ENCODE assay signal across 17 cellular contexts in genomic region chr5:154866841-154867240, GRCh38.
"Had no signal": no experiment of that assay in that cellular context is flagged by ENCODE, and none has a peak within 500 bp of the region (broad histone marks: within the 10 kb centered on the region; RNA-seq: fewer than 3 reads in every experiment).

No MANE protein-coding gene starts in this region.

- H3K4me3 Mint-ChIP-seq: central memory CD8-positive, alpha-beta T cell; natural killer cell; stimulated activated memory B cell treated with anti-CD40 and anti-IgM and Interleukin-4, amounts not matched to agents 10 μg/mL and 1 μg/mL and 100 μg/mL, for 72 hours; T-helper 2 cell treated with Interferon-gamma antibody and Interleukin-4, amounts not matched to agents 5 μg/mL and 100 μg/mL, for 36 hours had no signal

- DNase-seq: activated CD4-positive, CD25-positive, alpha-beta regulatory T cell; activated naive CD4-positive, alpha-beta T cell; brain microvascular endothelial cell; effector memory CD4-positive, alpha-beta T cell; left lung; mesenchymal stem cell; natural killer cell; retina; stimulated activated CD4-positive, alpha-beta T cell treated with anti-CD3 and anti-CD28 coated beads, Interleukin-12 subunit alpha, Interleukin-12 subunit beta, amount 100 ng/mL, for 4 hours; SW 1271; trophoblast cell had no signal

- H3K9me3 Mint-ChIP-seq: central memory CD8-positive, alpha-beta T cell; natural killer cell; stimulated activated memory B cell treated with anti-CD40 and anti-IgM and Interleukin-4, amounts not matched to agents 10 μg/mL and 1 μg/mL and 100 μg/mL, for 72 hours; T-helper 2 cell treated with Interferon-gamma antibody and Interleukin-4, amounts not matched to agents 5 μg/mL and 100 μg/mL, for 36 hours had no signal

- H3K27ac Mint-ChIP-seq: stimulated activated memory B cell treated with anti-CD40 and anti-IgM and Interleukin-4, amounts not matched to agents 10 μg/mL and 1 μg/mL and 100 μg/mL, for 72 hours; T-helper 2 cell treated with Interferon-gamma antibody and Interleukin-4, amounts not matched to agents 5 μg/mL and 100 μg/mL, for 36 hours had no signal

- H3K4me3 ChIP-seq: gastroesophageal sphincter, hepatocyte, left lung, SJSA1 had no signal

- ATAC-seq: gastroesophageal sphincter; left lung; natural killer cell; stimulated activated memory B cell treated with anti-CD40 and anti-IgM and Interleukin-4, amounts not matched to agents 10 μg/mL and 1 μg/mL and 100 μg/mL, for 72 hours had no signal

- H3K27me3 Mint-ChIP-seq: central memory CD8-positive, alpha-beta T cell; stimulated activated memory B cell treated with anti-CD40 and anti-IgM and Interleukin-4, amounts not matched to agents 10 μg/mL and 1 μg/mL and 100 μg/mL, for 72 hours had no signal
